13 cellular contexts compared by ENCODE assay signal in genomic region chr2:223055836-223056235, GRCh38. TPM values are rescaled to one million over a fixed set of nuclear protein-coding genes. Genes with fewer than 3 reads are reported as not detected.
A peak's percentile ranks its signal among the peaks of the same experiment; 100 is the strongest.
DNase-seq lines count a peak whose midpoint lies in the region; ATAC-seq, FAIRE-seq and TF ChIP-seq lines count a peak whose summit lies in the region.
"Had no signal": no experiment of that assay in that cellular context is flagged by ENCODE, and none has a peak within 500 bp of the region (broad histone marks: within the 10 kb centered on the region; RNA-seq: fewer than 3 reads in every experiment).

No MANE protein-coding gene starts in this region.

- peaks cover 27% of the 10 kb centered on the region for H3K4me1 ChIP-seq in astrocyte (ENCODE audit: insufficient read depth, low read length)
- peaks cover 31% of the 10 kb centered on the region for H3K4me1 ChIP-seq in suprapubic skin

- ATAC-seq in GM19351 (IDR thresholded peaks at IDR 0.05; ENCODE audit: unreplicated experiment) (no peak), HG03354 (IDR thresholded peaks at IDR 0.05; ENCODE audit: poor library complexity, severe bottlenecking, unreplicated experiment) (no peak), HG02938 (IDR thresholded peaks at IDR 0.05; ENCODE audit: unreplicated experiment) (no peak)
- ATAC-seq: T-cell had no signal

- no peaks in the 10 kb centered on the region for H3K9me3 ChIP-seq in astrocyte (ENCODE audit: insufficient read depth, low read depth, low read length)
- no peaks in the 10 kb centered on the region for H3K9me3 ChIP-seq in suprapubic skin
- H3K9me3 ChIP-seq: Caco-2 had no signal

- no peaks in the 10 kb centered on the region for H4K20me1 ChIP-seq in astrocyte (ENCODE audit: insufficient read depth, low read length)

- H3K4me2 ChIP-seq in astrocyte (ENCODE audit: low read length): no peak overlapping the region

- WGBS in suprapubic skin: 47% methylated on average over 5 of the region's 5 CpGs

- H3K36me3 ChIP-seq in astrocyte (ENCODE audit: insufficient read depth, low read length) (no peaks in the 10 kb centered on the region), suprapubic skin (no peaks in the 10 kb centered on the region)

- no peaks in the 10 kb centered on the region for H3K9me3 Mint-ChIP-seq in astrocyte (ENCODE audit: unreplicated experiment)
- H3K9me3 Mint-ChIP-seq: activated naive CD8-positive, alpha-beta T cell treated with anti-CD3 and anti-CD28 coated beads, Interleukin-2, amount 10 ng/mL, durations not matched to agents 7 days and 5 days; T-cell had no signal

- H3K4me3 ChIP-seq in astrocyte (ENCODE audit: insufficient read depth, low read depth, low read length) (no peak overlapping the region), suprapubic skin (no peak overlapping the region)

- H3K27me3 ChIP-seq in astrocyte (ENCODE audit: insufficient read depth, low read length) (no peaks in the 10 kb centered on the region), layer of hippocampus (ENCODE audit: control insufficient read depth, insufficient read depth, low read length) (no peaks in the 10 kb centered on the region), suprapubic skin (peaks cover 6% of the 10 kb centered on the region)

- H3K9ac ChIP-seq in astrocyte (ENCODE audit: low read length): no peak overlapping the region

- H3K4me3 Mint-ChIP-seq in astrocyte (ENCODE audit: unreplicated experiment): no peak overlapping the region
- H3K4me3 Mint-ChIP-seq: activated naive CD8-positive, alpha-beta T cell treated with anti-CD3 and anti-CD28 coated beads, Interleukin-2, amount 10 ng/mL, durations not matched to agents 7 days and 5 days; T-cell had no signal

- peak overlapping the region; percentile 84 for H3K27ac Mint-ChIP-seq in astrocyte (ENCODE audit: unreplicated experiment)
- H3K27ac Mint-ChIP-seq: activated naive CD8-positive, alpha-beta T cell treated with anti-CD3 and anti-CD28 coated beads, Interleukin-2, amount 10 ng/mL, durations not matched to agents 7 days and 5 days; T-cell had no signal

- DNase-seq in NCI-H2196 (lab: John Stamatoyannopoulos, UW; ENCODE audit: unreplicated experiment): peak; percentile 78
- DNase-seq in astrocyte (ENCODE audit: low read depth): peak; percentile 68
- no peak for DNase-seq in suprapubic skin (ENCODE audit: low spot score in 2 of 2)
- no peak for DNase-seq in NCI-H2171 treated with DMSO at 0.1 percent for 48 hours (lab: John Stamatoyannopoulos, UW)
- DNase-seq: activated naive CD8-positive, alpha-beta T cell treated with anti-CD3 and anti-CD28 coated beads, Interleukin-2, amount 10 ng/mL, durations not matched to agents 7 days and 5 days; Caco-2; kidney glomerular epithelial cell; T-cell had no signal

- TF ChIP-seq EP300 in suprapubic skin (IDR thresholded peaks at IDR 0.05): no peak

- FAIRE-seq in astrocyte (lab: Jason Lieb, UNC): no peak

- H3K27ac ChIP-seq in astrocyte (ENCODE audit: low read depth, low read length) (no peak overlapping the region), layer of hippocampus (ENCODE audit: low read depth, low read length) (peak overlapping the region; percentile 24), suprapubic skin (peak overlapping the region; percentile 48)

- no peak for TF ChIP-seq POLR2A in suprapubic skin (IDR thresholded peaks at IDR 0.05)

- H3K27me3 Mint-ChIP-seq in astrocyte (ENCODE audit: low read depth, unreplicated experiment): no peaks in the 10 kb centered on the region

- no peak overlapping the region for H2AFZ ChIP-seq in astrocyte (ENCODE audit: low read depth, low read length)

- H3K79me2 ChIP-seq in astrocyte (ENCODE audit: insufficient read depth, low read length): no peaks in the 10 kb centered on the region

- no peaks in the 10 kb centered on the region for H3K36me3 Mint-ChIP-seq in astrocyte (ENCODE audit: low read depth, unreplicated experiment)
- H3K36me3 Mint-ChIP-seq: activated naive CD8-positive, alpha-beta T cell treated with anti-CD3 and anti-CD28 coated beads, Interleukin-2, amount 10 ng/mL, durations not matched to agents 7 days and 5 days; T-cell had no signal

- TF ChIP-seq CTCF in astrocyte (IDR thresholded peaks at IDR 0.05; ENCODE audit: insufficient read depth, low read depth, low read length): no peak
- no peak for TF ChIP-seq CTCF in suprapubic skin (IDR thresholded peaks at IDR 0.05)

- H3K4me1 Mint-ChIP-seq in astrocyte (ENCODE audit: low read depth, unreplicated experiment): peaks cover 45% of the 10 kb centered on the region
- H3K4me1 Mint-ChIP-seq: activated naive CD8-positive, alpha-beta T cell treated with anti-CD3 and anti-CD28 coated beads, Interleukin-2, amount 10 ng/mL, durations not matched to agents 7 days and 5 days; T-cell had no signal

RNA-seq across cellular contexts. Expression of gene KCNE4, which starts 3.8 kb away (rescaled TPM):
- total RNA-seq in astrocyte (0.27 and 0.34 TPM in 2 replicates), suprapubic skin (1 to 10 TPM in 3 of 4 donors, under 1 TPM in 1; 0.64 to 2.4 (median 2.1) TPM)
- total RNA-seq: activated naive CD8-positive, alpha-beta T cell treated with anti-CD3 and anti-CD28 coated beads, Interleukin-2, amount 10 ng/mL, durations not matched to agents 7 days and 5 days; Caco-2; pulmonary artery endothelial cell; T-cell had no signal

Comparison
In these comparisons a context has a peak if more than half of its experiments do, and no peak if none do; other contexts are left out.
1. DNase-seq: peak in NCI-H2196 (single experiment) and astrocyte (single experiment); none in suprapubic skin (0 of 2) and NCI-H2171 treated with DMSO at 0.1 percent for 48 hours (single experiment).